27 cellular contexts compared by ENCODE assay signal in the genomic region with DNA sequence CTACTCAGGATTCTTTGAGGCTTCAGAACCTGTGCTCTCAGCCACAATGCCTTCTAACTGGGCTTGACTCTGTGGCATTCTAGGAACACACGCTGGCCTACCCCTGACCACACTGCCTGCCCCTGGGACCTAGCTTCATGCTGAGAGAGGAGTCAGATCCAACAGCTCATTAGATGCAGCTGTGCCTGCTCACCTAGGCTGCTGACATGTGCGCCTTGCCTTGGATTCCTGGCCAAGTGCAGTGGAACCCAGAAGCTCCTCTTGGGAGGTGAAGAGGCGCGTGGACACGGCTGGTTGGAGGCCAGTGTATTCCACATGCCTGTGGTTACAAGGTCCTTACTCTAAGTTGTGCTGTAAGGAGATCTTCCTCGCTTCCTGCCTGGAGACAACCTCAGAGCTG. TPM values are rescaled to one million over a fixed set of nuclear protein-coding genes. Genes with fewer than 3 reads are reported as not detected.
DNase-seq lines count a peak whose midpoint lies in the region; ATAC-seq, FAIRE-seq and TF ChIP-seq lines count a peak whose summit lies in the region.
"Had no signal": no experiment of that assay in that cellular context is flagged by ENCODE, and none has a peak within 500 bp of the region (broad histone marks: within the 10 kb centered on the region; RNA-seq: fewer than 3 reads in every experiment).

No MANE protein-coding gene starts in this region.

- peak; percentile 25 for ATAC-seq in sciatic nerve
- no peak for ATAC-seq in effector memory CD8-positive, alpha-beta T cell (replicated peaks)

- peaks cover 5 to 10% (median 10%) of the 10 kb centered on the region in 4 experiments for H3K4me1 ChIP-seq in H1 (replicated peaks in 1 of 4; ENCODE audit: control insufficient read depth in 3 of 4, insufficient read depth in 4 of 4, low read length in 3 of 4)

- H3K4me3 ChIP-seq in H1 (ENCODE audit: extremely low read depth in 1 of 4, insufficient read depth in 2 of 4, low read depth in 3 of 4, low read length in 4 of 4) = no peak overlapping the region
- H3K4me3 ChIP-seq: gastroesophageal sphincter, GM23248, hepatocyte, MG63, stomach, tibial nerve had no signal

- no peak overlapping the region for H3K27ac ChIP-seq in H1 (ENCODE audit: low read depth, low read length)
- H3K27ac ChIP-seq: gastroesophageal sphincter, GM23248, hepatocyte, RWPE1, stomach, tibial nerve, WERI-Rb-1 had no signal

- no peak overlapping the region; the same call in 1 of the 2 replicates for H2AK5ac ChIP-seq in H1 (ENCODE audit: low read depth, low read length)

- H2BK5ac ChIP-seq in H1 (ENCODE audit: low read depth, low read length) = 0 out of 2 replicates have a peak overlapping the region, but pooled peaks have one; percentile 27

- POLR2A ChIA-PET in H1 (lab: Charles Lee; ENCODE audit: partially characterized antibody) = no interaction called here

- no peak for FAIRE-seq in H1 (lab: Jason Lieb, UNC)
- FAIRE-seq: G401.6 had no signal

- H3K9ac ChIP-seq in H1 (replicated peaks in 1 of 4; ENCODE audit: extremely low read depth in 1 of 4, low read depth in 3 of 4, low read length in 3 of 4) = no peak overlapping the region
- H3K9ac ChIP-seq: GM23248 had no signal

- H3K79me1 ChIP-seq in H1 (ENCODE audit: low read depth, low read length) = no peaks in the 10 kb centered on the region

- peak; percentile 96 for DNase-seq in DMS79 treated with DMSO at 0.1 percent for 48 hours (lab: John Stamatoyannopoulos, UW)
- peak; percentile 60 for DNase-seq in NCI-H187 treated with DMSO at 0.1 percent for 48 hours (lab: John Stamatoyannopoulos, UW)
- DNase-seq in H1 (ENCODE audit: low read depth in 1 of 2, low spot score in 2 of 2) = no peak
- no peak for DNase-seq in sciatic nerve (ENCODE audit: low spot score)
- DNase-seq in effector memory CD8-positive, alpha-beta T cell = no peak
- no peak for DNase-seq in pons (ENCODE audit: low spot score)
- DNase-seq in endothelial cell (ENCODE audit: low spot score) = no peak
- DNase-seq: DMS153, MG63, NCI-H2081 treated with DMSO at 0.1 percent for 48 hours had no signal

- H4K20me1 ChIP-seq in H1 (replicated peaks in 1 of 2; ENCODE audit: control insufficient read depth in 1 of 2, insufficient read depth in 2 of 2, low read length in 2 of 2) = no peaks in the 10 kb centered on the region

- no peak overlapping the region for H3K56ac ChIP-seq in H1 (replicated peaks; ENCODE audit: insufficient read length, low read depth, low read length)

- no peaks in the 10 kb centered on the region for H3K79me2 ChIP-seq in H1 (ENCODE audit: control insufficient read depth in 1 of 2, insufficient read depth in 2 of 2, low read length in 2 of 2)
- H3K79me2 ChIP-seq: hepatocyte had no signal

- no peaks in the 10 kb centered on the region for H3K27me3 ChIP-seq in H1 (replicated peaks in 1 of 4; ENCODE audit: control insufficient read depth in 3 of 4, extremely low read depth in 1 of 4, insufficient read depth in 3 of 4, low read length in 3 of 4)
- H3K27me3 ChIP-seq: gastroesophageal sphincter, hepatocyte, MG63, stomach, tibial nerve had no signal

- TF ChIP-seq POLR2A in H1 (IDR thresholded peaks at IDR 0.05; ENCODE audit: control extremely low read depth in 1 of 2, low read depth in 2 of 2, low read length in 2 of 2) = no peak

- H3K36me3 Mint-ChIP-seq in effector memory CD8-positive, alpha-beta T cell (ENCODE audit: insufficient read depth) = peaks cover 3% of the 10 kb centered on the region
- peaks cover 7% of the 10 kb centered on the region for H3K36me3 Mint-ChIP-seq in endothelial cell (ENCODE audit: low read depth, unreplicated experiment)
- H3K36me3 Mint-ChIP-seq: activated naive CD8-positive, alpha-beta T cell had no signal

- no peak overlapping the region for H3K14ac ChIP-seq in H1 (ENCODE audit: insufficient read length)

- no peak for TF ChIP-seq EP300 in H1 (IDR thresholded peaks at IDR 0.05; ENCODE audit: borderline replicate concordance in 1 of 2, low read depth in 2 of 2, low read length in 2 of 2)

- H3K23me2 ChIP-seq in H1 (ENCODE audit: low read depth, low read length) = no peaks in the 10 kb centered on the region

- H2BK15ac ChIP-seq in H1 (ENCODE audit: low read length) = peak overlapping the region; percentile 93; the same call in 1 of the 2 replicates

- H4K8ac ChIP-seq in H1 (ENCODE audit: extremely low read depth, insufficient read depth, low read length) = no peak overlapping the region

- H3K4me3 Mint-ChIP-seq in effector memory CD8-positive, alpha-beta T cell = no peak overlapping the region
- H3K4me3 Mint-ChIP-seq in endothelial cell (ENCODE audit: unreplicated experiment) = no peak overlapping the region
- H3K4me3 Mint-ChIP-seq: activated CD4-positive, alpha-beta T cell treated with anti-CD3 and anti-CD28 coated beads, Interleukin-2, amount 10 ng/mL, durations not matched to agents 24 days and 14 days; activated naive CD8-positive, alpha-beta T cell; neural crest cell had no signal

- no peak overlapping the region for H3K23ac ChIP-seq in H1 (ENCODE audit: insufficient read length)

- no peak for TF ChIP-seq RAD21 in H1 (IDR thresholded peaks at IDR 0.05 in 1 of 2, conservative IDR thresholded peaks at IDR 0.05 in 1 of 2; ENCODE audit: low read depth in 2 of 2, low read length in 2 of 2)

- H3K4ac ChIP-seq in H1 (replicated peaks; ENCODE audit: insufficient read length, low read depth, low read length) = no peak overlapping the region

- WGBS in H1 (ENCODE audit: extremely low coverage in 1 of 2, insufficient coverage in 1 of 2, insufficient read length in 1 of 2, insufficient replicate concordance in 2 of 2, low coverage in 1 of 2, low lambda C conversion rate in 2 of 2, missing lambda C conversion rate in 1 of 2), 2 experiments = 86% methylated on average over 6 of the region's 6 CpGs; no CpG with 5 or more reads in 1 of the 2 experiments

- no peak overlapping the region; the same call in 1 of the 2 replicates for H2BK20ac ChIP-seq in H1 (ENCODE audit: low read length)

- H3K36me3 ChIP-seq in H1 (ENCODE audit: control insufficient read depth in 2 of 4, insufficient read depth in 4 of 4, low read length in 3 of 4) = no peaks in the 10 kb centered on the region
- H3K36me3 ChIP-seq: gastroesophageal sphincter, MG63, stomach, tibial nerve, WERI-Rb-1 had no signal

- no peak overlapping the region for H3K18ac ChIP-seq in H1 (ENCODE audit: extremely low read depth, low read length)

- intact Hi-C loops in sciatic nerve (cut with DNase I) = no loop called here

- H3K27ac Mint-ChIP-seq in effector memory CD8-positive, alpha-beta T cell = no peak overlapping the region
- no peak overlapping the region for H3K27ac Mint-ChIP-seq in endothelial cell (ENCODE audit: unreplicated experiment)
- H3K27ac Mint-ChIP-seq: activated CD4-positive, alpha-beta T cell treated with anti-CD3 and anti-CD28 coated beads, Interleukin-2, amount 10 ng/mL, durations not matched to agents 24 days and 14 days; activated naive CD8-positive, alpha-beta T cell had no signal

- H3K4me2 ChIP-seq in H1 (ENCODE audit: insufficient read depth in 1 of 2, low read depth in 2 of 2, low read length in 2 of 2) = no peak overlapping the region
- H3K4me2 ChIP-seq: hepatocyte had no signal

- H2BK12ac ChIP-seq in H1 (ENCODE audit: low read depth, low read length) = no peak overlapping the region

- no peak overlapping the region for H4K91ac ChIP-seq in H1 (replicated peaks; ENCODE audit: insufficient read length, low read length)

- no peak for TF ChIP-seq CTCF in H1 (IDR thresholded peaks at IDR 0.05; ENCODE audit: control extremely low read depth in 1 of 3, insufficient read depth in 1 of 3, low read depth in 1 of 3, low read length in 3 of 3)
- no peak for TF ChIP-seq CTCF in endothelial cell (IDR thresholded peaks at IDR 0.05; ENCODE audit: unreplicated experiment)

- CTCF ChIA-PET in H1 (lab: Charles Lee; ENCODE audit: partially characterized antibody) = interaction anchor here (0.6 to 10.6 kb wide), 20 partner anchors 9 to 1540 kb away, joined by 3 to 89 read pairs (median 4); no protein-coding TSS in a partner anchor

- no peaks in the 10 kb centered on the region for H3K9me3 ChIP-seq in H1 (ENCODE audit: insufficient read depth in 2 of 2, low read depth in 1 of 2, low read length in 1 of 2)
- H3K9me3 ChIP-seq: gastroesophageal sphincter, MG63, stomach, tibial nerve had no signal

- H2AFZ ChIP-seq in H1 (ENCODE audit: low read length) = no peak overlapping the region
- H2AFZ ChIP-seq: GM23248, hepatocyte had no signal

- peaks cover 0 to 3% of the 10 kb centered on the region in 2 donors for H3K4me1 Mint-ChIP-seq in effector memory CD8-positive, alpha-beta T cell (ENCODE audit: low read depth in 2 of 2)
- peaks cover 43% of the 10 kb centered on the region for H3K4me1 Mint-ChIP-seq in endothelial cell (ENCODE audit: unreplicated experiment)

- H3K27me3 Mint-ChIP-seq in effector memory CD8-positive, alpha-beta T cell = peaks cover 7 to 20% of the 10 kb centered on the region in 2 donors
- peaks cover 8% of the 10 kb centered on the region for H3K27me3 Mint-ChIP-seq in endothelial cell (ENCODE audit: unreplicated experiment)
- H3K27me3 Mint-ChIP-seq: activated CD4-positive, alpha-beta T cell treated with anti-CD3 and anti-CD28 coated beads, Interleukin-2, amount 10 ng/mL, durations not matched to agents 24 days and 14 days; activated naive CD8-positive, alpha-beta T cell had no signal

- H2BK120ac ChIP-seq in H1 (replicated peaks; ENCODE audit: low read depth, low read length) = no peak overlapping the region

- H4K5ac ChIP-seq in H1 (ENCODE audit: insufficient read length, low read depth, low read length) = no peak overlapping the region

- no peaks in the 10 kb centered on the region for H3K9me3 Mint-ChIP-seq in effector memory CD8-positive, alpha-beta T cell
- H3K9me3 Mint-ChIP-seq in endothelial cell (ENCODE audit: unreplicated experiment) = no peaks in the 10 kb centered on the region
- H3K9me3 Mint-ChIP-seq: activated CD4-positive, alpha-beta T cell treated with anti-CD3 and anti-CD28 coated beads, Interleukin-2, amount 10 ng/mL, durations not matched to agents 24 days and 14 days had no signal

RNA-seq across cellular contexts. Expression of a gene that starts 24.7 kb away (rescaled TPM):
- total RNA-seq in H1 (2021; fragmentation: NEBNext Ultra II Directional; extraction: Animal tissue kit (Norgen Biotek cat#: 25700)) = not detected in 2 replicates
- not detected in 2 replicates for polyA plus RNA-seq in H1 (2011; rRNA removed)
- polyA plus RNA-seq in H1 (2011; cell fraction: cytosol; rRNA removed) = not detected
- polyA plus RNA-seq in H1 (2011; cell fraction: nucleus; rRNA removed) = not detected
- not detected in 4 replicates for polyA plus RNA-seq in H1 (2012, experiment 1 of 2)
- polyA plus RNA-seq in H1 (2012, experiment 2 of 2) = not detected
- not detected for polyA plus RNA-seq in H1 (2013, experiment 1 of 2)
- polyA plus RNA-seq in H1 (2013, experiment 2 of 2) = not detected
- polyA minus RNA-seq in H1 (2011; rRNA and poly(A)+ RNA removed) = not detected in 2 replicates
- polyA minus RNA-seq in H1 (2011; cell fraction: cytosol; rRNA and poly(A)+ RNA removed) = not detected
- not detected for polyA minus RNA-seq in H1 (2011; cell fraction: nucleus; rRNA and poly(A)+ RNA removed)
- not detected for total RNA-seq in sciatic nerve
- total RNA-seq in endothelial cell (ENCODE audit: unreplicated experiment) = not detected
- total RNA-seq: activated CD4-positive, alpha-beta T cell treated with anti-CD3 and anti-CD28 coated beads, Interleukin-2, amount 10 ng/mL, durations not matched to agents 24 days and 14 days; activated CD8-positive, alpha-beta memory T cell treated with anti-CD3 and anti-CD28 coated beads for 36 hours; chondrocyte; gastroesophageal sphincter; GM23248; hepatocyte; HT-29; left cardiac atrium; neural crest cell; SK-MEL-5; tibial nerve had no signal
- polyA plus RNA-seq: BJ, GM23248, hepatocyte had no signal

RNA-seq across cellular contexts. Expression of a gene that starts 33.0 kb away (rescaled TPM):
- total RNA-seq in H1 (2021; fragmentation: NEBNext Ultra II Directional; extraction: Animal tissue kit (Norgen Biotek cat#: 25700)) = 2.9 and 3.0 TPM in 2 replicates
- polyA plus RNA-seq in H1 (2011; rRNA removed) = 3.4 and 3.8 TPM in 2 replicates
- polyA plus RNA-seq in H1 (2011; cell fraction: cytosol; rRNA removed) = 3.5 TPM
- 8.8 TPM for polyA plus RNA-seq in H1 (2011; cell fraction: nucleus; rRNA removed)
- 3.5 to 5.5 TPM (median 4.0 TPM) in 4 replicates for polyA plus RNA-seq in H1 (2012, experiment 1 of 2)
- polyA plus RNA-seq in H1 (2012, experiment 2 of 2) = 2.8 TPM
- 3.1 TPM for polyA plus RNA-seq in H1 (2013, experiment 1 of 2)
- 3.1 TPM for polyA plus RNA-seq in H1 (2013, experiment 2 of 2)
- polyA minus RNA-seq in H1 (2011; rRNA and poly(A)+ RNA removed) = 1.2 and 2.0 TPM in 2 replicates
- 2.1 TPM for polyA minus RNA-seq in H1 (2011; cell fraction: cytosol; rRNA and poly(A)+ RNA removed)
- 3.5 TPM for polyA minus RNA-seq in H1 (2011; cell fraction: nucleus; rRNA and poly(A)+ RNA removed)
- total RNA-seq in sciatic nerve (2.6 TPM), endothelial cell (ENCODE audit: unreplicated experiment) (180 TPM)
- total RNA-seq: activated CD4-positive, alpha-beta T cell treated with anti-CD3 and anti-CD28 coated beads, Interleukin-2, amount 10 ng/mL, durations not matched to agents 24 days and 14 days; activated CD8-positive, alpha-beta memory T cell treated with anti-CD3 and anti-CD28 coated beads for 36 hours; chondrocyte; GM23248; hepatocyte; SK-MEL-5 had no signal
- polyA plus RNA-seq: BJ, GM23248, hepatocyte had no signal

Comparison
In these comparisons a context has a peak if more than half of its experiments do, and no peak if none do; other contexts are left out.
1. DNase-seq: peak in DMS79 treated with DMSO at 0.1 percent for 48 hours (single experiment) and NCI-H187 treated with DMSO at 0.1 percent for 48 hours (single experiment); none in H1 (0 of 2), sciatic nerve (single experiment), effector memory CD8-positive, alpha-beta T cell (0 of 3), pons (single experiment) and endothelial cell (single experiment).
2. RNA of a gene that starts 33.0 kb away (total RNA-seq): 180 TPM in endothelial cell (single experiment); 2.9 to 3.0 TPM in H1 and 2.6 TPM in sciatic nerve (single experiment); every median in the first group is over 10 times any median in the second.